In the genomic region with DNA sequence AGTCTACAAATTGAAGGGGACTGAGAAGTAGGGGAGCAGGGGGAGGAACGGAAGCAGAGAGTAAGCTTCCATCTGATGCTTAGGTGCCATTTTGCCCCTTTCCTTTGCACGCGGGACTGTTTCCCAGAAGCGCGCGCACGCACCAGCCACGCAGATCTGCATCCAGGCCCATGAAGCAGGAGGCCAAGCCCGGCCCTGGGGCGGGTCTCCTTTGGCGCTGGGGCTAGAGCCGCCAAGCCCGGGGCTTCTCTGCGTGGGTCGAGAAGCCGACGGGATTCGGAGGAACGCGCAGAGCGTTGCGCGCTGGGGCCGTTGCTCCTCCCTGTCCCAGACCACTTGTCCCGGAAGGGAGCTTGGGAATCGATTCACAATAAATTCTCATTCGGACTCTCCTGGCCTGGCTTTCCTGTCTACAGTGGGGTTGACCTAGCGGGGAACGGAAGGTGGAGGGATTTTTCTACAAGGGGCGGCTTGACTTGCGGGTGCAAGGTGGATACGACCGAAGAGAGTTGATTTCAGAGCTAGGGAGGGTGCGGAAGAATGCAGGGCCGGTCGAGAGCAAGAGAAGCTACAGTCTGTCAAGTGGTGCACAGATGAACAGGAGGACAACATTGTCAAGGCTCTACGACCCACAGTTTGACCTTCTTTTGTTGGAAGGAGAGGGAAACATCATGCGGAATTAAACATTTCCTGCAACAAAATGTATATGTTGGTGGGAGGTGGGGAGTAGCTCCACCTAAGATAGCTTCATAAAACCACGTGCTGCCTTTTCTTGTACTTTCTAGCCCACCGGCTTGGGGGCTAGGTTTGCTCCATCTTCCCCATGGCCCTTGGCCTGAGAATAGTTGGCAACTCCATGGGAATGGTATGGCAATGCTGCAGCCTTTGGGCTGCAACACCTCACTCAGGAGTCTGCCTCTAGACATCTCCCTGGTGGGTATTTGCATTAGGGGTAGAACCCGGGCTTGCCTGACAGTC, we compare ENCODE assay signal across 13 cellular contexts. TPM values are rescaled to one million over a fixed set of nuclear protein-coding genes. Genes with fewer than 3 reads are reported as not detected.
"Had no signal": no experiment of that assay in that cellular context is flagged by ENCODE, and none has a peak within 500 bp of the region (broad histone marks: within the 10 kb centered on the region; RNA-seq: fewer than 3 reads in every experiment).

No MANE protein-coding gene starts in this region.

- H3K36me3 ChIP-seq: heart left ventricle, right atrium auricular region, tibial nerve had no signal

- H3K36me3 Mint-ChIP-seq: activated naive CD8-positive, alpha-beta T cell treated with anti-CD3 and anti-CD28 coated beads, Interleukin-2, amount 10 ng/mL, durations not matched to agents 7 days and 5 days; stimulated activated memory B cell treated with anti-CD40 and anti-IgM and Interleukin-4, amounts not matched to agents 10 μg/mL and 1 μg/mL and 100 μg/mL, for 72 hours had no signal

- H3K9me3 Mint-ChIP-seq: activated CD4-positive, alpha-beta memory T cell treated with anti-CD3 and anti-CD28 coated beads, Interleukin-2, amount 10 ng/mL, durations not matched to agents 7 days and 5 days; activated naive CD8-positive, alpha-beta T cell treated with anti-CD3 and anti-CD28 coated beads, Interleukin-2, amount 10 ng/mL, durations not matched to agents 7 days and 5 days; activated T-cell treated with anti-CD3 and anti-CD28 coated beads, Interleukin-2, amount 50 U/mL, for 72 hours; stimulated activated memory B cell treated with anti-CD40 and anti-IgM and Interleukin-4, amounts not matched to agents 10 μg/mL and 1 μg/mL and 100 μg/mL, for 72 hours had no signal

- ATAC-seq: activated T-cell treated with anti-CD3 and anti-CD28 coated beads, Interleukin-2, amount 50 U/mL, for 72 hours; heart left ventricle; stimulated activated memory B cell treated with anti-CD40 and anti-IgM and Interleukin-4, amounts not matched to agents 10 μg/mL and 1 μg/mL and 100 μg/mL, for 72 hours had no signal

- FAIRE-seq: endothelial cell of umbilical vein, islet of Langerhans had no signal

- H3K9me3 ChIP-seq: heart left ventricle, right atrium auricular region, tibial nerve had no signal

- H3K4me3 ChIP-seq: heart left ventricle, right atrium auricular region, tibial nerve had no signal

- H3K4me3 Mint-ChIP-seq: activated CD4-positive, alpha-beta memory T cell treated with anti-CD3 and anti-CD28 coated beads, Interleukin-2, amount 10 ng/mL, durations not matched to agents 7 days and 5 days; activated naive CD8-positive, alpha-beta T cell treated with anti-CD3 and anti-CD28 coated beads, Interleukin-2, amount 10 ng/mL, durations not matched to agents 7 days and 5 days; activated T-cell treated with anti-CD3 and anti-CD28 coated beads, Interleukin-2, amount 50 U/mL, for 72 hours; stimulated activated memory B cell treated with anti-CD40 and anti-IgM and Interleukin-4, amounts not matched to agents 10 μg/mL and 1 μg/mL and 100 μg/mL, for 72 hours had no signal

- H3K27ac Mint-ChIP-seq: activated CD4-positive, alpha-beta memory T cell treated with anti-CD3 and anti-CD28 coated beads, Interleukin-2, amount 10 ng/mL, durations not matched to agents 7 days and 5 days; activated naive CD8-positive, alpha-beta T cell treated with anti-CD3 and anti-CD28 coated beads, Interleukin-2, amount 10 ng/mL, durations not matched to agents 7 days and 5 days; activated T-cell treated with anti-CD3 and anti-CD28 coated beads, Interleukin-2, amount 50 U/mL, for 72 hours; stimulated activated memory B cell treated with anti-CD40 and anti-IgM and Interleukin-4, amounts not matched to agents 10 μg/mL and 1 μg/mL and 100 μg/mL, for 72 hours had no signal

- H3K27ac ChIP-seq: heart left ventricle, right atrium auricular region, tibial nerve had no signal

- DNase-seq: activated CD4-positive, alpha-beta memory T cell treated with anti-CD3 and anti-CD28 coated beads, Interleukin-2, amount 10 ng/mL, durations not matched to agents 7 days and 5 days; activated naive CD8-positive, alpha-beta T cell treated with anti-CD3 and anti-CD28 coated beads, Interleukin-2, amount 10 ng/mL, durations not matched to agents 7 days and 5 days; activated T-cell treated with anti-CD3 and anti-CD28 coated beads, Interleukin-2, amount 50 U/mL, for 72 hours; anterior cingulate cortex; foreskin melanocyte; heart left ventricle; T1000 had no signal

RNA-seq across cellular contexts. Expression of gene HOXB9, which starts 4.5 kb away (rescaled TPM):
- total RNA-seq: heart left ventricle, liver, right atrium auricular region had no signal
- polyA plus RNA-seq: heart left ventricle, liver had no signal

RNA-seq across cellular contexts. Expression of gene HOXB8, which starts 6.6 kb away (rescaled TPM):
- total RNA-seq: activated CD4-positive, alpha-beta memory T cell treated with anti-CD3 and anti-CD28 coated beads, Interleukin-2, amount 10 ng/mL, durations not matched to agents 7 days and 5 days; activated naive CD8-positive, alpha-beta T cell treated with anti-CD3 and anti-CD28 coated beads, Interleukin-2, amount 10 ng/mL, durations not matched to agents 7 days and 5 days; activated T-cell treated with anti-CD3 and anti-CD28 coated beads, Interleukin-2, amount 50 U/mL, for 72 hours; heart left ventricle; liver; right atrium auricular region had no signal
- polyA plus RNA-seq: heart left ventricle, liver had no signal

RNA-seq across cellular contexts. Expression of gene HOXB6, which starts 16.9 kb away (rescaled TPM):
- total RNA-seq: activated naive CD8-positive, alpha-beta T cell treated with anti-CD3 and anti-CD28 coated beads, Interleukin-2, amount 10 ng/mL, durations not matched to agents 7 days and 5 days had no signal

RNA-seq across cellular contexts. Expression of gene HOXB5, which starts 28.1 kb away (rescaled TPM):
- total RNA-seq: activated naive CD8-positive, alpha-beta T cell treated with anti-CD3 and anti-CD28 coated beads, Interleukin-2, amount 10 ng/mL, durations not matched to agents 7 days and 5 days; activated T-cell treated with anti-CD3 and anti-CD28 coated beads, Interleukin-2, amount 50 U/mL, for 72 hours; right atrium auricular region had no signal
